Comparison of ENCODE assay signal across 30 cellular contexts in the genomic region with DNA sequence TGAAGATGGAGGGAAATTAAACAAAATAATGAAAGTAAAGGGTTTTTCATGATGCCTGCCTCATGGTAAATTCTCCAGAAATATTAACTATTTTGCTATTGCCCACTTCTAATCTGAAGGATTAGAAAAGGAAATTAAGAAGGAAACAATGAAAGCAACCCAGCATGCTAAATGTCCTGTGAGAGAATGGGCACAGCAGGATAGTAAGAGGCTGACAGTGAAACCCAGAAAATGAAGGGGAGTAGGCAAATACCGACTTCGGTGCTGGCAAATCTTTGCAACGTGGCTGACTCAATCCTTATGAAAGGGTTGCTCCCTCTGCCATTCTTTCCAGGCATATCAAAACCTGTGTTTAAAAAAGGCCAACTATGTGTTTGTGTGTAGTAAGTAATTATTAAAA.
"Had no signal": no experiment of that assay in that cellular context is flagged by ENCODE, and none has a peak within 500 bp of the region (broad histone marks: within the 10 kb centered on the region; RNA-seq: fewer than 3 reads in every experiment).

No MANE protein-coding gene starts in this region.

- DNase-seq: colonic mucosa; effector CD8-positive, alpha-beta T cell; endodermal cell; foreskin keratinocyte; heart left ventricle; kidney; mesenchymal stem cell; midbrain; naive thymus-derived CD8-positive, alpha-beta T cell; nephron progenitor cell; occipital lobe; ovary; posterior cingulate gyrus; psoas muscle; right cardiac atrium; sigmoid colon; stimulated activated CD4-positive, alpha-beta T cell treated with anti-CD3 and anti-CD28 coated beads, Interleukin-2, amount 100 ng/mL, for 24 hours; stimulated activated CD4-positive, alpha-beta T cell treated with anti-CD3 and anti-CD28 coated beads, Interleukin-4, amount 100 ng/mL, for 24 hours; stimulated activated naive CD4-positive, alpha-beta T cell treated with Interleukin-2 at 50 U/mL for 16 hours; stomach; tibial artery had no signal

- H3K27ac Mint-ChIP-seq: dendritic cell treated with granulocyte-macrophage colony-stimulating factor and Interleukin-4, amounts not matched to agents 40 ng/mL and 50 ng/mL, for 4 days; endodermal cell; naive thymus-derived CD8-positive, alpha-beta T cell; nephron progenitor cell; stimulated activated effector memory CD8-positive, alpha-beta T cell treated with anti-CD3 and anti-CD28 coated beads, Interleukin-12 subunit alpha, Interleukin-12 subunit beta, amount 100 ng/mL, for 72 hours; type B pancreatic cell had no signal

- H3K9me3 Mint-ChIP-seq: endodermal cell, nephron progenitor cell, type B pancreatic cell had no signal

- H2AFZ ChIP-seq: hepatocyte had no signal

- H3K27me3 ChIP-seq: colonic mucosa, foreskin keratinocyte, gastroesophageal sphincter, heart left ventricle, hepatocyte, ovary, sigmoid colon, stomach, tibial artery had no signal

- H3K79me2 ChIP-seq: hepatocyte had no signal

- H3K4me1 Mint-ChIP-seq: naive thymus-derived CD8-positive, alpha-beta T cell; stimulated activated effector memory CD8-positive, alpha-beta T cell treated with anti-CD3 and anti-CD28 coated beads, Interleukin-12 subunit alpha, Interleukin-12 subunit beta, amount 100 ng/mL, for 72 hours had no signal

- H3K27me3 Mint-ChIP-seq: dendritic cell treated with granulocyte-macrophage colony-stimulating factor and Interleukin-4, amounts not matched to agents 40 ng/mL and 50 ng/mL, for 4 days; naive thymus-derived CD8-positive, alpha-beta T cell had no signal

- H3K27ac ChIP-seq: colonic mucosa, epithelial cell of prostate, foreskin keratinocyte, gastroesophageal sphincter, heart left ventricle, hepatocyte, ovary, psoas muscle, sigmoid colon, stomach, tibial artery had no signal

- H3K4me3 Mint-ChIP-seq: dendritic cell treated with granulocyte-macrophage colony-stimulating factor and Interleukin-4, amounts not matched to agents 40 ng/mL and 50 ng/mL, for 4 days; endodermal cell; naive thymus-derived CD8-positive, alpha-beta T cell; nephron progenitor cell; stimulated activated effector memory CD8-positive, alpha-beta T cell treated with anti-CD3 and anti-CD28 coated beads, Interleukin-12 subunit alpha, Interleukin-12 subunit beta, amount 100 ng/mL, for 72 hours; type B pancreatic cell had no signal

- H3K9me3 ChIP-seq: colonic mucosa, gastroesophageal sphincter, heart left ventricle, ovary, psoas muscle, sigmoid colon, tibial artery had no signal

- H3K4me1 ChIP-seq: colonic mucosa, foreskin keratinocyte, gastroesophageal sphincter, psoas muscle, sigmoid colon, stomach, tibial artery had no signal

- H3K36me3 ChIP-seq: colonic mucosa, gastroesophageal sphincter, heart left ventricle, ovary, sigmoid colon, stomach, tibial artery had no signal

- ATAC-seq: esophagus mucosa; foreskin keratinocyte; gastroesophageal sphincter; heart left ventricle; left lobe of liver; naive thymus-derived CD8-positive, alpha-beta T cell; psoas muscle; right cardiac atrium; stimulated activated effector memory CD8-positive, alpha-beta T cell treated with anti-CD3 and anti-CD28 coated beads, Interleukin-12 subunit alpha, Interleukin-12 subunit beta, amount 100 ng/mL, for 72 hours had no signal

- H3K36me3 Mint-ChIP-seq: naive thymus-derived CD8-positive, alpha-beta T cell; stimulated activated effector memory CD8-positive, alpha-beta T cell treated with anti-CD3 and anti-CD28 coated beads, Interleukin-12 subunit alpha, Interleukin-12 subunit beta, amount 100 ng/mL, for 72 hours; type B pancreatic cell had no signal

- H3K4me2 ChIP-seq: hepatocyte had no signal

- H3K4me3 ChIP-seq: colonic mucosa, gastroesophageal sphincter, heart left ventricle, hepatocyte, lung, ovary, psoas muscle, sigmoid colon, stomach, tibial artery had no signal
